2 cellular contexts compared by ENCODE assay signal in genomic region chr5:14236757-14237156, GRCh38.
TF ChIP-seq lines count a peak whose summit lies in the region.

No MANE protein-coding gene starts in this region.

TF ChIP-seq in IMR-90, 13 proteins besides CTCF, POLR2A, EP300 and RAD21:
- no peak for TF ChIP-seq USF2 (IDR thresholded peaks at IDR 0.05; ENCODE audit: low read depth, low read length)

TF ChIP-seq in GM12878, 131 proteins besides CTCF, POLR2A, EP300 and RAD21:
- no peak for TF ChIP-seq POLR2AphosphoS5 (IDR thresholded peaks at IDR 0.05; ENCODE audit: low read length)
- TF ChIP-seq CHD1 (IDR thresholded peaks at IDR 0.05; ENCODE audit: low read depth, low read length): no peak
- TF ChIP-seq TCF7 (IDR thresholded peaks at IDR 0.05; ENCODE audit: borderline replicate concordance): no peak
- TF ChIP-seq ZNF384 (IDR thresholded peaks at IDR 0.05; ENCODE audit: borderline replicate concordance, low read depth, low read length): no peak
- no peak for TF ChIP-seq BMI1 (IDR thresholded peaks at IDR 0.05; ENCODE audit: borderline replicate concordance)
- no peak for TF ChIP-seq ATF2 (IDR thresholded peaks at IDR 0.05; ENCODE audit: low read length)
